In genomic region chr20:44717986-44718385, GRCh38 we compare ENCODE assay signal across 12 cellular contexts. TPM values are rescaled to one million over a fixed set of nuclear protein-coding genes. Genes with fewer than 3 reads are reported as not detected.
A peak's percentile ranks its signal among the peaks of the same experiment; 100 is the strongest.
DNase-seq lines count a peak whose midpoint lies in the region; ATAC-seq and TF ChIP-seq lines count a peak whose summit lies in the region.
"Had no signal": no experiment of that assay in that cellular context is flagged by ENCODE, and none has a peak within 500 bp of the region (broad histone marks: within the 10 kb centered on the region; RNA-seq: fewer than 3 reads in every experiment).

No MANE protein-coding gene starts in this region.

- 0 out of 2 replicates have a peak, but pooled peaks have one; percentile 15 for TF ChIP-seq CTCF in A673 (conservative IDR thresholded peaks at IDR 0.05; ENCODE audit: low read depth, low read length)
- peak; percentile 63 for TF ChIP-seq CTCF in HFFc6 (IDR thresholded peaks at IDR 0.05)
- TF ChIP-seq CTCF in ascending aorta (IDR thresholded peaks at IDR 0.05) = peak in 1 of 3 experiments; percentile 18

- no peak for DNase-seq in A673 (ENCODE audit: low spot score)
- DNase-seq in HFFc6 = no peak
- DNase-seq in ascending aorta (ENCODE audit: low spot score in 2 of 2) = no peak
- peak; percentile 67 for DNase-seq in iPS-NIHi7 (ENCODE audit: extremely low spot score)
- DNase-seq in natural killer cell treated with Interleukin-12 subunit alpha and Interleukin-12 subunit beta and Interleukin-15 and Interleukin-18, amount 100 ng/mL, for 72 hours (ENCODE audit: low spot score) = no peak
- no peak for DNase-seq in inferior parietal cortex (ENCODE audit: extremely low spot score)
- DNase-seq: CD8-positive, alpha-beta T cell; NK-92 treated with Interleukin-12 subunit alpha and Interleukin-12 subunit beta, amount 100 ng/mL, for 24 hours had no signal

- H3K4me3 Mint-ChIP-seq in HFFc6 = no peak overlapping the region
- H3K4me3 Mint-ChIP-seq in natural killer cell treated with Interleukin-12 subunit alpha and Interleukin-12 subunit beta and Interleukin-15 and Interleukin-18, amount 100 ng/mL, for 72 hours = no peak overlapping the region
- H3K4me3 Mint-ChIP-seq: CD8-positive, alpha-beta T cell; dendritic cell treated with granulocyte-macrophage colony-stimulating factor and Interleukin-4, amounts not matched to agents 40 ng/mL and 50 ng/mL, for 4 days had no signal

- H3K36me3 ChIP-seq in A673 (ENCODE audit: insufficient read depth, low read length, poor library complexity, severe bottlenecking) = no peaks in the 10 kb centered on the region
- no peaks in the 10 kb centered on the region for H3K36me3 ChIP-seq in ascending aorta

- H3K4me1 ChIP-seq in A673 (ENCODE audit: insufficient read depth, low read length, poor library complexity, severe bottlenecking) = peaks cover 29% of the 10 kb centered on the region
- H3K4me1 ChIP-seq in ascending aorta = peaks cover 32 to 60% of the 10 kb centered on the region in 2 donors

- intact Hi-C loops in A673 (cut with micrococcal nuclease; ENCODE audit: unreplicated experiment) = no loop called here
- intact Hi-C loops in ascending aorta (cut with DNase I) = no loop called here

- H3K9me3 Mint-ChIP-seq in HFFc6 = no peaks in the 10 kb centered on the region
- H3K9me3 Mint-ChIP-seq in natural killer cell treated with Interleukin-12 subunit alpha and Interleukin-12 subunit beta and Interleukin-15 and Interleukin-18, amount 100 ng/mL, for 72 hours = no peaks in the 10 kb centered on the region
- H3K9me3 Mint-ChIP-seq: CD8-positive, alpha-beta T cell; dendritic cell treated with granulocyte-macrophage colony-stimulating factor and Interleukin-4, amounts not matched to agents 40 ng/mL and 50 ng/mL, for 4 days had no signal

- H3K4me1 Mint-ChIP-seq in HFFc6 (ENCODE audit: low read depth) = peaks cover 66% of the 10 kb centered on the region
- peaks cover 4 to 11% of the 10 kb centered on the region in 2 donors for H3K4me1 Mint-ChIP-seq in natural killer cell treated with Interleukin-12 subunit alpha and Interleukin-12 subunit beta and Interleukin-15 and Interleukin-18, amount 100 ng/mL, for 72 hours (ENCODE audit: low read depth in 2 of 2)

- BruUV-seq in A673 (replicated peaks; lab: Mats Ljungman, UMichigan) = no TSS peak

- H3K36me3 Mint-ChIP-seq in HFFc6 (ENCODE audit: low read depth) = no peaks in the 10 kb centered on the region
- H3K36me3 Mint-ChIP-seq in natural killer cell treated with Interleukin-12 subunit alpha and Interleukin-12 subunit beta and Interleukin-15 and Interleukin-18, amount 100 ng/mL, for 72 hours = no peaks in the 10 kb centered on the region
- H3K36me3 Mint-ChIP-seq: CD8-positive, alpha-beta T cell had no signal

- H3K27me3 Mint-ChIP-seq in HFFc6 (ENCODE audit: insufficient read depth) = no peaks in the 10 kb centered on the region
- H3K27me3 Mint-ChIP-seq in natural killer cell treated with Interleukin-12 subunit alpha and Interleukin-12 subunit beta and Interleukin-15 and Interleukin-18, amount 100 ng/mL, for 72 hours = peaks cover 10 to 15% of the 10 kb centered on the region in 2 donors

- H3K9me3 ChIP-seq in A673 (ENCODE audit: low read depth, low read length, poor library complexity, severe bottlenecking) (no peaks in the 10 kb centered on the region), ascending aorta (no peaks in the 10 kb centered on the region)
- H3K9me3 ChIP-seq: psoas muscle had no signal

- H3K27me3 ChIP-seq in A673 (replicated peaks; ENCODE audit: insufficient read depth, low read depth, low read length, poor library complexity) (no peaks in the 10 kb centered on the region), ascending aorta (no peaks in the 10 kb centered on the region)

- ATAC-seq in natural killer cell treated with Interleukin-12 subunit alpha and Interleukin-12 subunit beta and Interleukin-15 and Interleukin-18, amount 100 ng/mL, for 72 hours = no peak
- no peak for ATAC-seq in HG03025 (IDR thresholded peaks at IDR 0.05; ENCODE audit: low FRiP score, unreplicated experiment)
- ATAC-seq in HG02884 (IDR thresholded peaks at IDR 0.05; ENCODE audit: unreplicated experiment) = no peak
- ATAC-seq: CD8-positive, alpha-beta T cell; psoas muscle had no signal

- H3K27ac ChIP-seq in A673 (ENCODE audit: low read depth, low read length, poor library complexity, severe bottlenecking) = no peak overlapping the region
- H3K27ac ChIP-seq in ascending aorta = peak overlapping the region; percentile 78 to 86
- H3K27ac ChIP-seq: psoas muscle had no signal

- no peak overlapping the region for H3K27ac Mint-ChIP-seq in HFFc6
- no peak overlapping the region for H3K27ac Mint-ChIP-seq in natural killer cell treated with Interleukin-12 subunit alpha and Interleukin-12 subunit beta and Interleukin-15 and Interleukin-18, amount 100 ng/mL, for 72 hours
- H3K27ac Mint-ChIP-seq: CD8-positive, alpha-beta T cell; dendritic cell treated with granulocyte-macrophage colony-stimulating factor and Interleukin-4, amounts not matched to agents 40 ng/mL and 50 ng/mL, for 4 days had no signal

- H3K4me3 ChIP-seq in A673 (ENCODE audit: low read depth, low read length, poor library complexity, severe bottlenecking) (no peak overlapping the region), ascending aorta (no peak overlapping the region)

- POLR2A ChIA-PET in A673 (lab: Charles Lee; ENCODE audit: low non-redundant PET) = no interaction called here

- CTCF ChIA-PET in A673 (lab: Charles Lee) = no interaction called here

RNA-seq across cellular contexts. Expression of gene CCN5, which starts 2.8 kb away (rescaled TPM):
- total RNA-seq in A673 (2021) (not detected in 2 replicates), ascending aorta (377 TPM)
- total RNA-seq in HFFc6 (2021; fragmentation: NEBNext Ultra II Directional; extraction: Animal tissue kit (Norgen Biotek cat#: 25700)) = under 1 TPM in 1 of 6 experiments, not detected in 5; 0.14 TPM
- total RNA-seq in natural killer cell treated with Interleukin-12 subunit alpha and Interleukin-12 subunit beta and Interleukin-15 and Interleukin-18, amount 100 ng/mL, for 72 hours = not detected
- total RNA-seq: CD8-positive, alpha-beta T cell had no signal

RNA-seq across cellular contexts. Expression of gene KCNK15, which starts 27.7 kb away (rescaled TPM):
- total RNA-seq in A673 (2021) (not detected in 2 replicates), ascending aorta (62.6 TPM)
- under 1 TPM in 5 of 6 experiments, not detected in 1; 0.07 to 0.28 (median 0.21) TPM for total RNA-seq in HFFc6 (2021; fragmentation: NEBNext Ultra II Directional; extraction: Animal tissue kit (Norgen Biotek cat#: 25700))
- under 1 TPM; 0.28 to 0.50 TPM for total RNA-seq in natural killer cell treated with Interleukin-12 subunit alpha and Interleukin-12 subunit beta and Interleukin-15 and Interleukin-18, amount 100 ng/mL, for 72 hours
- total RNA-seq: CD8-positive, alpha-beta T cell had no signal

Comparison
In these comparisons a context has a peak if more than half of its experiments do, and no peak if none do; other contexts are left out.
1. RNA of gene CCN5, which starts 2.8 kb away (total RNA-seq): 377 TPM in ascending aorta (single experiment); 0.14 TPM in HFFc6, not detected in A673 and not detected in natural killer cell treated with Interleukin-12 subunit alpha and Interleukin-12 subunit beta and Interleukin-15 and Interleukin-18, amount 100 ng/mL, for 72 hours; every median in the first group is over 100 times any median in the second.
2. RNA of gene KCNK15, which starts 27.7 kb away (total RNA-seq): 62.6 TPM in ascending aorta (single experiment); 0.28 to 0.50 TPM in natural killer cell treated with Interleukin-12 subunit alpha and Interleukin-12 subunit beta and Interleukin-15 and Interleukin-18, amount 100 ng/mL, for 72 hours, 0.07 to 0.28 TPM in HFFc6 and not detected in A673; every median in the first group is over 10 times any median in the second.